Comparison of ENCODE assay signal across 12 cellular contexts in genomic region chr17:81929253-81930141, GRCh38. TPM values are rescaled to one million over a fixed set of nuclear protein-coding genes. Genes with fewer than 3 reads are reported as not detected.
DNase-seq lines count a peak whose midpoint lies in the region; ATAC-seq and TF ChIP-seq lines count a peak whose summit lies in the region.
"Had no signal": no experiment of that assay in that cellular context is flagged by ENCODE, and none has a peak within 500 bp of the region (broad histone marks: within the 10 kb centered on the region; RNA-seq: fewer than 3 reads in every experiment).

No MANE protein-coding gene starts in this region.

- no peak for ATAC-seq in Right ventricle myocardium inferior
- ATAC-seq in Right ventricle myocardium superior (ENCODE audit: poor library complexity), result no peak
- ATAC-seq in aorta (ENCODE audit: low FRiP score), result no peak
- no peak for ATAC-seq in GM18909 (IDR thresholded peaks at IDR 0.05; ENCODE audit: poor library complexity, unreplicated experiment)
- ATAC-seq: pancreas had no signal

- H3K27me3 ChIP-seq in SU-DHL-6 (ENCODE audit: low read length) (no peaks in the 10 kb centered on the region), aorta (ENCODE audit: control insufficient read depth in 1 of 2, insufficient read depth in 2 of 2, low read length in 1 of 2) (no peaks in the 10 kb centered on the region)
- H3K27me3 ChIP-seq: pancreas had no signal

- H3K4me3 ChIP-seq in SU-DHL-6 (ENCODE audit: insufficient read depth, low read length, poor library complexity, severe bottlenecking) (peak overlapping the region; percentile 72), iPS-18c (ENCODE audit: insufficient read depth, low read depth, low read length) (peak overlapping the region; percentile 73), aorta (ENCODE audit: low read length in 2 of 2) (no peak overlapping the region)

- peak overlapping the region; percentile 71 for H3K9ac ChIP-seq in SU-DHL-6 (ENCODE audit: low read length)

- WGBS in aorta, 2 donors, result 94 to 96% methylated on average over 31 of the region's 31 CpGs

- H3F3A ChIP-seq in SU-DHL-6 (ENCODE audit: insufficient read depth), result peaks cover 24% of the 10 kb centered on the region

- H3K79me2 ChIP-seq in SU-DHL-6 (ENCODE audit: insufficient read depth, low read length), result peaks cover 26% of the 10 kb centered on the region

- peak overlapping the region; percentile 67; the same call in 1 of the 2 replicates for H3K27ac ChIP-seq in SU-DHL-6 (ENCODE audit: low read depth, low read length)
- no peak overlapping the region for H3K27ac ChIP-seq in aorta (ENCODE audit: low read depth in 1 of 2, low read length in 2 of 2)
- H3K27ac ChIP-seq: pancreas had no signal

- H3K36me3 ChIP-seq in SU-DHL-6 (ENCODE audit: low read length) (no peaks in the 10 kb centered on the region), aorta (ENCODE audit: control insufficient read depth in 1 of 2, insufficient read depth in 2 of 2, low read length in 1 of 2) (no peaks in the 10 kb centered on the region)
- H3K36me3 ChIP-seq: pancreas had no signal

- H3K9me2 ChIP-seq in SU-DHL-6 (replicated peaks; ENCODE audit: insufficient read depth, low read length), result no peaks in the 10 kb centered on the region

- intact Hi-C loops in Right ventricle myocardium inferior (cut with DNase I) (no loop called here), Right ventricle myocardium superior (cut with DNase I) (no loop called here), aorta (cut with DNase I) (no loop called here)

- no peaks in the 10 kb centered on the region for H4K20me1 ChIP-seq in SU-DHL-6 (ENCODE audit: low read depth, low read length)

- H3K9me3 ChIP-seq in SU-DHL-6 (ENCODE audit: insufficient read depth, low read length), result no peaks in the 10 kb centered on the region
- no peaks in the 10 kb centered on the region for H3K9me3 ChIP-seq in iPS-18c (ENCODE audit: control insufficient read depth, insufficient read depth, low read length)
- H3K9me3 ChIP-seq in aorta (ENCODE audit: control insufficient read depth, low read length), result no peaks in the 10 kb centered on the region
- H3K9me3 ChIP-seq: pancreas had no signal

- no peak overlapping the region for H2AFZ ChIP-seq in SU-DHL-6 (ENCODE audit: low read depth, low read length, severe bottlenecking)

- no peaks in the 10 kb centered on the region for H3K4me1 ChIP-seq in aorta (ENCODE audit: control insufficient read depth in 1 of 2, insufficient read depth in 2 of 2, low read length in 2 of 2)

- no peak for TF ChIP-seq CTCF in SU-DHL-6 (IDR thresholded peaks at IDR 0.05; ENCODE audit: insufficient read depth, low read length, poor library complexity, severe bottlenecking)

- H3K4me2 ChIP-seq in SU-DHL-6 (ENCODE audit: low read depth, low read length, poor library complexity, severe bottlenecking), result peak overlapping the region; percentile 64

- peak; percentile 49 for DNase-seq in Right ventricle myocardium inferior (ENCODE audit: missing footprints)
- DNase-seq in Right ventricle myocardium superior, result no peak
- peak; percentile 47 to 75 for DNase-seq in aorta
- no peak for DNase-seq in iPS-NIHi7 (ENCODE audit: extremely low spot score)
- no peak for DNase-seq in H4 (ENCODE audit: low spot score)
- DNase-seq: HCEC 1CT; NCI-H446; stimulated activated CD4-positive, alpha-beta T cell treated with anti-CD3 and anti-CD28 coated beads, Interleukin-2, amount 100 ng/mL, for 48 hours had no signal

RNA-seq across cellular contexts. Expression of gene MAFG, which starts 2.0 kb away (rescaled TPM):
- total RNA-seq in Right ventricle myocardium inferior, result 26.2 TPM
- 29.9 TPM for total RNA-seq in Right ventricle myocardium superior
- 10 to 100 TPM; 29.4 to 38.6 TPM for total RNA-seq in aorta
- polyA plus RNA-seq in aorta, result 10 to 100 TPM in 1 of 2 donors, 1 to 10 TPM in 1; 9.9 to 16.0 TPM
- 8.7 and 9.3 TPM in 2 replicates for total RNA-seq in H4 (2014; rRNA removed; shearing (Covaris generic))

RNA-seq across cellular contexts. Expression of gene PYCR1, which starts 7.6 kb away (rescaled TPM):
- 6.2 TPM for total RNA-seq in Right ventricle myocardium inferior
- total RNA-seq in Right ventricle myocardium superior, result 3.2 TPM
- total RNA-seq in aorta, result 10 to 100 TPM in 1 of 2 donors, 1 to 10 TPM in 1; 9.4 to 23.4 TPM
- polyA plus RNA-seq in aorta, result 1 to 10 TPM; 4.3 to 6.4 TPM
- total RNA-seq in H4 (2014; rRNA removed; shearing (Covaris generic)), result 92.4 and 128 TPM in 2 replicates

RNA-seq across cellular contexts. Expression of gene SIRT7, which starts 11.5 kb away (rescaled TPM):
- total RNA-seq in Right ventricle myocardium inferior (6.2 TPM), Right ventricle myocardium superior (6.1 TPM), aorta (10 to 100 TPM; 18.6 to 21.6 TPM)
- polyA plus RNA-seq in aorta, result 10 to 100 TPM in 1 of 2 donors, 1 to 10 TPM in 1; 8.5 to 43.1 TPM
- total RNA-seq in H4 (2014; rRNA removed; shearing (Covaris generic)), result 5.5 and 8.7 TPM in 2 replicates

RNA-seq across cellular contexts. Expression of gene MYADML2, which starts 17.5 kb away (rescaled TPM):
- total RNA-seq in Right ventricle myocardium inferior (3.7 TPM), Right ventricle myocardium superior (3.5 TPM), aorta (not detected)
- not detected for polyA plus RNA-seq in aorta
- total RNA-seq in H4 (2014; rRNA removed; shearing (Covaris generic)), result not detected in 2 replicates
- total RNA-seq: pancreas had no signal
- polyA plus RNA-seq: pancreas had no signal

RNA-seq across cellular contexts. Expression of gene PCYT2, which starts 18.3 kb away (rescaled TPM):
- total RNA-seq in Right ventricle myocardium inferior (31.0 TPM), Right ventricle myocardium superior (29.5 TPM), aorta (10 to 100 TPM; 14.6 to 20.8 TPM)
- 10 to 100 TPM; 30.1 to 33.2 TPM for polyA plus RNA-seq in aorta
- 34.7 and 39.0 TPM in 2 replicates for total RNA-seq in H4 (2014; rRNA removed; shearing (Covaris generic))

Comparison
In these comparisons a context has a peak if more than half of its experiments do, and no peak if none do; other contexts are left out.
1. DNase-seq: peak in Right ventricle myocardium inferior (single experiment) and aorta (2 of 2); none in Right ventricle myocardium superior (single experiment), iPS-NIHi7 (single experiment) and H4 (single experiment).
2. H3K4me3 ChIP-seq: peak in SU-DHL-6 (single experiment) and iPS-18c (single experiment); none in aorta (0 of 2).